ENCODE assay signal across 24 cellular contexts in genomic region chr3:176931991-176932390, GRCh38.
"Had no signal": no experiment of that assay in that cellular context is flagged by ENCODE, and none has a peak within 500 bp of the region (broad histone marks: within the 10 kb centered on the region; RNA-seq: fewer than 3 reads in every experiment).

No MANE protein-coding gene starts in this region.

- H3K27ac ChIP-seq: colonic mucosa, epithelial cell of prostate, foreskin keratinocyte, gastrocnemius medialis, heart right ventricle, left lung, lower lobe of right lung had no signal

- H3K4me3 ChIP-seq: colonic mucosa, gastrocnemius medialis, heart right ventricle, left lung, lower lobe of right lung had no signal

- H3K4me1 ChIP-seq: colonic mucosa, foreskin keratinocyte, gastrocnemius medialis, heart right ventricle, left lung, lower lobe of right lung had no signal

- H3K9me3 ChIP-seq: colonic mucosa, gastrocnemius medialis, heart right ventricle, left lung, lower lobe of right lung had no signal

- FAIRE-seq: endometrium, islet of Langerhans, keratinocyte had no signal

- H3K36me3 ChIP-seq: colonic mucosa, gastrocnemius medialis, heart right ventricle, left lung, lower lobe of right lung had no signal

- ATAC-seq: effector memory CD8-positive, alpha-beta T cell; esophagus mucosa; foreskin keratinocyte; gastrocnemius medialis; heart right ventricle; left lung; left ventricle myocardium superior; lower lobe of right lung; naive thymus-derived CD4-positive, alpha-beta T cell had no signal

- H3K27me3 ChIP-seq: colonic mucosa, foreskin keratinocyte, gastrocnemius medialis, heart right ventricle, left lung had no signal

- DNase-seq: colonic mucosa; cortex of kidney; effector CD8-positive, alpha-beta T cell; effector memory CD8-positive, alpha-beta T cell; endodermal cell; erythroblast; foreskin keratinocyte; gastrocnemius medialis; glutamatergic neuron; head of caudate nucleus; heart right ventricle; hippocampal formation; left cardiac atrium; left lung; left ventricle myocardium superior; lower lobe of right lung; mesenchymal stem cell; midbrain; naive thymus-derived CD4-positive, alpha-beta T cell had no signal
